Comparison of ENCODE assay signal across 1 cellular context in the genomic region with DNA sequence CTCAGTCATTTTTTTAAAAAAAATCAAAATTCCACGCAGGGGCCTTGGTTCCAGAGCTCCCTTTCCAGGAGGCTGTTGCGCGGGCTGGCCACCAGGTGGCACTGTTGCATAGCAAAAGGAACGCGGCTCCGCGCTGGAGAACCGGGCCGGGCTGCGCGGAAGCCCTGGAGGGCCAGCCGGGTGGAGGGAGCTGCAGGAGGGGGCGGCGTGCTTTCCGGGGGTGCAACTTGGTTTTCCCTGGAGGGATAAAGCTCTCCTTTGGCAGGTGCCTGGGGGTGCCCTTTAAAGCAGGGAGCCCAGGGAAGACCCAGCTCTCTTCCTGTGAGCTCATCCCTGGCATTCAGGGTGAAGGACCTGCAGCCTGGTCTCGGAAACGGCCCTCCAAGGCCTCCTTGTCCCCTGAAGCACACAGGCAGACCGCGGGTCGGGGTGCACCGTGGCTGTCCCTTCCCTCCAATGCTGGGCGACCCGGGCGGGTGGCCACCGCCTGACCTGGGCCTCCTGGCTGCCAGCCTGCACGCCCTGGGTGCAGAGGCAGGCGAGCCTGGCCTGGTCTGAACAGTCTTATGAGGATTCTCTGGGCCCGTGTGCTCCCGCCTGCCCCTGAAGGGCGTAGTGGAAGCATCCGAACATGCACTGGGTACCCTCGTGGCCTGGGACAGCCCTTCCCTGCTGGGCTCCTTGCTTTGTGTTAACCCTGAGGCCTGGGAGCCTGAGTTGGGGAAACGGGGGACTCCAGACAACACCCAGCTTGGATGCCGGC.
TF ChIP-seq lines count a peak whose summit lies in the region.

No MANE protein-coding gene starts in this region.

TF ChIP-seq in GM12878, 131 proteins besides CTCF, POLR2A, EP300 and RAD21:
- no peak for TF ChIP-seq NFXL1 (IDR thresholded peaks at IDR 0.05; ENCODE audit: borderline replicate concordance)
- TF ChIP-seq SMAD5 (IDR thresholded peaks at IDR 0.05; ENCODE audit: low read depth): no peak
- peak; percentile 65 for TF ChIP-seq SMC3 (IDR thresholded peaks at IDR 0.05; ENCODE audit: borderline replicate concordance, low read length)
- TF ChIP-seq CHD4 (IDR thresholded peaks at IDR 0.05): no peak
- no peak for TF ChIP-seq NR2C1 (IDR thresholded peaks at IDR 0.05)
- TF ChIP-seq CREM (IDR thresholded peaks at IDR 0.05; ENCODE audit: low read depth): no peak
- no peak for TF ChIP-seq SREBF2 (IDR thresholded peaks at IDR 0.05; ENCODE audit: low read length)
- TF ChIP-seq, protein P1, sequence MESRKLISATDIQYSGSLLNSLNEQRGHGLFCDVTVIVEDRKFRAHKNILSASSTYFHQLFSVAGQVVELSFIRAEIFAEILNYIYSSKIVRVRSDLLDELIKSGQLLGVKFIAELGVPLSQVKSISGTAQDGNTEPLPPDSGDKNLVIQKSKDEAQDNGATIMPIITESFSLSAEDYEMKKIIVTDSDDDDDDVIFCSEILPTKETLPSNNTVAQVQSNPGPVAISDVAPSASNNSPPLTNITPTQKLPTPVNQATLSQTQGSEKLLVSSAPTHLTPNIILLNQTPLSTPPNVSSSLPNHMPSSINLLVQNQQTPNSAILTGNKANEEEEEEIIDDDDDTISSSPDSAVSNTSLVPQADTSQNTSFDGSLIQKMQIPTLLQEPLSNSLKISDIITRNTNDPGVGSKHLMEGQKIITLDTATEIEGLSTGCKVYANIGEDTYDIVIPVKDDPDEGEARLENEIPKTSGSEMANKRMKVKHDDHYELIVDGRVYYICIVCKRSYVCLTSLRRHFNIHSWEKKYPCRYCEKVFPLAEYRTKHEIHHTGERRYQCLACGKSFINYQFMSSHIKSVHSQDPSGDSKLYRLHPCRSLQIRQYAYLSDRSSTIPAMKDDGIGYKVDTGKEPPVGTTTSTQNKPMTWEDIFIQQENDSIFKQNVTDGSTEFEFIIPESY (IDR thresholded peaks at IDR 0.05): no peak
- peak; percentile 42; the same call in 1 of the 2 replicates for TF ChIP-seq YY1 (IDR thresholded peaks at IDR 0.05; ENCODE audit: low read depth, low read length)
